In the genomic region with DNA sequence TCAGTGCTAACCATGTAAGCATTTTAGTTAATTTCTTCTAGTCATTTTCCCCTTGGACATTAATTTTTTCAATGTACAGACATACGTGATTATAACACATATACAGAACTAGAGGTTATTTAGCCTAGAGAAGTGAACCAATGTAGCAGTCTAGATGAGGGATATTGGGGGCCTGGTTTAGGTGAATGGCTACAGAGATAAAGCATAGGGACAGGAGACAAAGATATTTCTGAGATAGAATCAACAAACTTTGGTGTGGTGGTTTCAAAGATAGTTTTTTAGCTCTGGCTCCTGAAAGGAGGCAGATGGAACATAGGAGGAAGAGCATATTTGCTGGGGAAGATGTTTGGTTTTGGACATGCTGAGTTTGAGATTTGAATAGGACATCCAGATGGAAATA, we compare ENCODE assay signal across 1 cellular context.
TF ChIP-seq lines count a peak whose summit lies in the region.

No MANE protein-coding gene starts in this region.

TF ChIP-seq in HepG2, 621 proteins besides CTCF, POLR2A, EP300 and RAD21:
- TF ChIP-seq ZNF891 (CRISPR knock-in tag; IDR thresholded peaks at IDR 0.05) = no peak
